Comparison of ENCODE assay signal across 24 cellular contexts in genomic region chr12:29676676-29677075, GRCh38.
DNase-seq lines count a peak whose midpoint lies in the region; ATAC-seq and TF ChIP-seq lines count a peak whose summit lies in the region.
"Had no signal": no experiment of that assay in that cellular context is flagged by ENCODE, and none has a peak within 500 bp of the region (broad histone marks: within the 10 kb centered on the region; RNA-seq: fewer than 3 reads in every experiment).

No MANE protein-coding gene starts in this region.

- H3K9ac ChIP-seq in IMR-90 (ENCODE audit: low read depth, low read length) = no peak overlapping the region
- no peak overlapping the region for H3K9ac ChIP-seq in endodermal cell (ENCODE audit: extremely low read depth, low read length, poor library complexity, severe bottlenecking)
- H3K9ac ChIP-seq in parathyroid adenoma = no peak overlapping the region
- H3K9ac ChIP-seq: BLaER1, GM23248 had no signal

- no peak overlapping the region for H4K5ac ChIP-seq in IMR-90 (ENCODE audit: low read depth, low read length)

- peak overlapping the region; percentile 12 for H3K27ac Mint-ChIP-seq in endodermal cell
- H3K27ac Mint-ChIP-seq: CD4-positive, alpha-beta T cell; HFFc6 had no signal

- H3K9me3 ChIP-seq in IMR-90 (ENCODE audit: control insufficient read depth, insufficient read depth, low read length) = no peaks in the 10 kb centered on the region
- no peaks in the 10 kb centered on the region for H3K9me3 ChIP-seq in endodermal cell (ENCODE audit: control insufficient read depth, low read length)
- no peaks in the 10 kb centered on the region for H3K9me3 ChIP-seq in parathyroid adenoma (ENCODE audit: control insufficient read depth, low read length)
- H3K9me3 ChIP-seq in transverse colon = no peaks in the 10 kb centered on the region
- H3K9me3 ChIP-seq: BLaER1 had no signal

- H2BK120ac ChIP-seq in IMR-90 (ENCODE audit: low read depth, low read length) = no peak overlapping the region

- ATAC-seq in IMR-90 (ENCODE audit: low read depth) = no peak
- ATAC-seq: Right ventricle myocardium inferior had no signal

- no peak for TF ChIP-seq CTCF in IMR-90 (conservative IDR thresholded peaks at IDR 0.05; ENCODE audit: low read depth, low read length)
- TF ChIP-seq CTCF in endodermal cell (conservative IDR thresholded peaks at IDR 0.05) = no peak
- TF ChIP-seq CTCF in parathyroid adenoma (IDR thresholded peaks at IDR 0.05) = no peak
- no peak for TF ChIP-seq CTCF in transverse colon (IDR thresholded peaks at IDR 0.05)

- intact Hi-C loops in IMR-90 (cut with micrococcal nuclease) = no loop called here
- intact Hi-C loops in transverse colon (cut with DNase I; ENCODE audit: low total_unique reads) = no loop called here

- no peak overlapping the region for H2BK5ac ChIP-seq in IMR-90 (ENCODE audit: low read depth, low read length, poor library complexity, severe bottlenecking)

- peaks cover 16% of the 10 kb centered on the region for H3K4me1 Mint-ChIP-seq in endodermal cell

- H3K4me3 ChIP-seq in IMR-90 (ENCODE audit: insufficient read depth, low read depth, low read length) (no peak overlapping the region), endodermal cell (ENCODE audit: low read length) (no peak overlapping the region), parathyroid adenoma (ENCODE audit: low read depth, low read length) (no peak overlapping the region), transverse colon (no peak overlapping the region)
- H3K4me3 ChIP-seq: BLaER1, GM23248, SK-N-MC had no signal

- CTCF ChIA-PET in IMR-90 (lab: Yijun Ruan, JAX) = no interaction called here

- H3K36me3 Mint-ChIP-seq in endodermal cell (ENCODE audit: low read depth) = peaks cover 8% of the 10 kb centered on the region

- WGBS in IMR-90 (ENCODE audit: extremely low coverage in 2 of 2, insufficient read length in 1 of 2), 2 experiments = no CpG with 5 or more reads among the region's 2 CpGs
- WGBS in endodermal cell (ENCODE audit: insufficient coverage in 1 of 2, insufficient read length in 1 of 2), 2 experiments = 92% methylated on average over 2 of the region's 2 CpGs
- WGBS in transverse colon (ENCODE audit: low coverage in 1 of 2), 2 donors = 93 to 100% methylated on average over 1 to 2 of the region's 2 CpGs

- in situ Hi-C loops in IMR-90 (cut with MboI; ENCODE audit: low sequenced_read_pairs) (no loop called here), transverse colon (cut with MboI; ENCODE audit: low pct_ligation_motif_present in 1 of 4, low pct_unique_long_range_greater_than_20kb in 1 of 4, low sequenced_read_pairs in 3 of 4) (no loop called here)

- no peak for TF ChIP-seq RAD21 in IMR-90 (IDR thresholded peaks at IDR 0.05; ENCODE audit: low read length)

- no peak overlapping the region for H3K23ac ChIP-seq in IMR-90 (ENCODE audit: low read depth, low read length)

- no peak overlapping the region for H2BK15ac ChIP-seq in IMR-90 (ENCODE audit: low read depth, low read length)

- H3K56ac ChIP-seq in IMR-90 (ENCODE audit: extremely low read depth, insufficient read depth, low read length) = no peak overlapping the region

- H3K4me3 Mint-ChIP-seq in endodermal cell = no peak overlapping the region
- H3K4me3 Mint-ChIP-seq: CD4-positive, alpha-beta T cell; H9; HFFc6 had no signal

- peak overlapping the region; percentile 2; the same call in 1 of the 2 replicates for H2AK5ac ChIP-seq in IMR-90 (ENCODE audit: low read depth, low read length)

- H3K27me3 ChIP-seq in IMR-90 (ENCODE audit: control insufficient read depth, insufficient read depth, low read length) (no peaks in the 10 kb centered on the region), endodermal cell (ENCODE audit: control insufficient read depth, insufficient read depth, low read length, poor library complexity, severe bottlenecking) (no peaks in the 10 kb centered on the region), parathyroid adenoma (ENCODE audit: control insufficient read depth, insufficient read depth, low read length) (no peaks in the 10 kb centered on the region), transverse colon (no peaks in the 10 kb centered on the region)
- H3K27me3 ChIP-seq: BLaER1 had no signal

- H3K4ac ChIP-seq in IMR-90 (ENCODE audit: low read depth, low read length) = no peak overlapping the region

- H2AK9ac ChIP-seq in IMR-90 (replicated peaks; ENCODE audit: low read depth, low read length, poor library complexity) = no peak overlapping the region

- no peak for TF ChIP-seq EP300 in transverse colon (IDR thresholded peaks at IDR 0.05; ENCODE audit: low read depth)

- no peak for TF ChIP-seq POLR2A in IMR-90 (IDR thresholded peaks at IDR 0.05; ENCODE audit: low read depth, low read length)
- TF ChIP-seq POLR2A in transverse colon (IDR thresholded peaks at IDR 0.05) = no peak

- H3K27ac ChIP-seq in IMR-90 (ENCODE audit: insufficient read depth, low read length) = no peak overlapping the region
- H3K27ac ChIP-seq in endodermal cell (ENCODE audit: low read depth, low read length) = no peak overlapping the region
- H3K27ac ChIP-seq in parathyroid adenoma = no peak overlapping the region
- no peak overlapping the region for H3K27ac ChIP-seq in transverse colon
- H3K27ac ChIP-seq: BLaER1, GM23248, SK-N-MC had no signal

- DNase-seq in IMR-90 (no peak), NCI-H226 (peak; percentile 16), endodermal cell (no peak), transverse colon (no peak), NCI-H510A treated with DMSO at 0.1 percent for 48 hours (lab: John Stamatoyannopoulos, UW) (no peak), NAMALWA (ENCODE audit: low spot score) (no peak)
- DNase-seq: ACHN; CD4-positive, alpha-beta T cell; COR-L47; DMS79 treated with DMSO at 0.1 percent for 48 hours; GM23248; H9; HFFc6; NCI-H1092 treated with DMSO at 0.1 percent for 48 hours; NCI-H1436 treated with DMSO at 0.1 percent for 48 hours; NCI-H1930; NCI-H345; NCI-H526; OCI-M1; SW 1271 had no signal

- peaks cover 11% of the 10 kb centered on the region for H3K4me1 ChIP-seq in IMR-90 (ENCODE audit: control insufficient read depth, insufficient read depth, low read length)
- H3K4me1 ChIP-seq in endodermal cell (ENCODE audit: control insufficient read depth, insufficient read depth, low read length) = no peaks in the 10 kb centered on the region
- H3K4me1 ChIP-seq in parathyroid adenoma = peaks cover 21% of the 10 kb centered on the region
- H3K4me1 ChIP-seq in transverse colon = no peaks in the 10 kb centered on the region
- H3K4me1 ChIP-seq: BLaER1 had no signal

- H2AFZ ChIP-seq in IMR-90 (replicated peaks; ENCODE audit: low read length, poor library complexity) (no peak overlapping the region), parathyroid adenoma (peak overlapping the region; percentile 19)
- H2AFZ ChIP-seq: GM23248 had no signal

- H3K36me3 ChIP-seq in IMR-90 (ENCODE audit: control insufficient read depth, insufficient read depth, low read length) = peaks cover 13% of the 10 kb centered on the region
- no peaks in the 10 kb centered on the region for H3K36me3 ChIP-seq in endodermal cell (ENCODE audit: control insufficient read depth, insufficient read depth, low read length)
- no peaks in the 10 kb centered on the region for H3K36me3 ChIP-seq in parathyroid adenoma (ENCODE audit: control insufficient read depth, insufficient read depth, low read length)
- H3K36me3 ChIP-seq in transverse colon = no peaks in the 10 kb centered on the region
- H3K36me3 ChIP-seq: BLaER1 had no signal

- POLR2A ChIA-PET in IMR-90 (lab: Charles Lee; ENCODE audit: unreplicated experiment) = no interaction called here

- H4K8ac ChIP-seq in IMR-90 (ENCODE audit: low read depth in 2 of 2, low read length in 2 of 2) = no peak overlapping the region

- no peaks in the 10 kb centered on the region for H3K27me3 Mint-ChIP-seq in endodermal cell (ENCODE audit: insufficient read depth)

- no peak overlapping the region for H3K4me2 ChIP-seq in IMR-90 (ENCODE audit: low read depth, low read length)
- no peak overlapping the region for H3K4me2 ChIP-seq in parathyroid adenoma (ENCODE audit: low read length)
- H3K4me2 ChIP-seq: BLaER1 had no signal

- no TSS peak for BruUV-seq in IMR-90 (replicated peaks; lab: Mats Ljungman, UMichigan)

- H4K91ac ChIP-seq in IMR-90 (ENCODE audit: insufficient read depth, low read depth, low read length) = no peak overlapping the region

- H4K20me1 ChIP-seq in IMR-90 (ENCODE audit: insufficient read depth, low read length) = peaks cover 8% of the 10 kb centered on the region; the same call in 1 of the 2 replicates
- H4K20me1 ChIP-seq: BLaER1 had no signal

- H3K18ac ChIP-seq in IMR-90 (ENCODE audit: low read depth, low read length) = no peak overlapping the region

- no peak overlapping the region for H2BK20ac ChIP-seq in IMR-90 (ENCODE audit: low read depth, low read length)

- dilution Hi-C loops in IMR-90 (cut with HindIII; ENCODE audit: low sequenced_read_pairs, unreplicated experiment) = no loop called here

- H3K79me2 ChIP-seq in parathyroid adenoma = peaks cover 13% of the 10 kb centered on the region

- H3K9me3 Mint-ChIP-seq in endodermal cell = no peaks in the 10 kb centered on the region
- H3K9me3 Mint-ChIP-seq: CD4-positive, alpha-beta T cell; H9 had no signal

- H3K9me1 ChIP-seq in IMR-90 (ENCODE audit: insufficient read depth, low read length) = peaks cover 8% of the 10 kb centered on the region; the same call in 1 of the 2 replicates

- peak overlapping the region; percentile 25; the same call in 1 of the 2 replicates for H3K14ac ChIP-seq in IMR-90 (replicated peaks; ENCODE audit: low read depth, low read length)

- H3K79me1 ChIP-seq in IMR-90 (ENCODE audit: low read depth in 1 of 2, low read length in 2 of 2) = peaks cover 11 to 17% of the 10 kb centered on the region in 2 experiments; a peak in 3 of 4 replicates

TF ChIP-seq in IMR-90, 13 proteins besides CTCF, POLR2A, EP300 and RAD21:
- TF ChIP-seq CEBPB (IDR thresholded peaks at IDR 0.05; ENCODE audit: low read depth, low read length) = no peak
